ENCODE assay signal across 1 cellular context in the genomic region with DNA sequence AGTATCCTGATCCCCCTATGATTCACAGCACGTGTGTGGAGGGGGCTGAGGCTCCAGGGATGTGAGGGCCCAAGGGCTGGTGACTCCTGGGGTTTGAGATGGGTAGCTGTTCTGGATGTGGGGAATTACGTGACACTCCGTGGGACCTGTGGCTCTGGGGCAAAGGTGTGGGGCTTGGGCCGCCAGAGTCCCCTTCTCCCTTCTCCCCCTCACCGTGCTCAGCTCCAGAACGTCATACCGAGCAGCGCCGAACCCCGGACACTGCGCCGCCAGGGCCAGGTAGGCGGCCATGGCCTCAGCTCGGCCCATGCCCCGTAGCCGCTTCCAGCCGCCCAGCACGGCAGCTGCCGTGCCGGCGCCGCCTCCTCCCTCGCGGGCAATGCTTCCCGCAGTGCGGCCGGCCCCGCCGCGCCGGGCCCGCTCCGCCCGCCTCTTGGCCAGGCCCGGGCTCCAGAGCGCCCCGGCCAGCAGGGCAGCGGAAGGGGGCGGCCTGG.
TF ChIP-seq lines count a peak whose summit lies in the region.

No MANE protein-coding gene starts in this region.

TF ChIP-seq in HepG2, 621 proteins besides CTCF, POLR2A, EP300 and RAD21:
- TF ChIP-seq RBFOX2 (IDR thresholded peaks at IDR 0.05; ENCODE audit: low read depth, low read length) (peak; percentile 48; the same call in 1 of the 2 replicates), ZNF598 (CRISPR knock-in tag; IDR thresholded peaks at IDR 0.05; ENCODE audit: borderline replicate concordance) (no peak), AGO2 (optimal IDR thresholded peaks at IDR 0.05; ENCODE audit: low read depth, low read length) (peak; percentile 62)
